In genomic region chr3:172126741-172127140, GRCh38 we compare ENCODE assay signal across 14 cellular contexts.
DNase-seq lines count a peak whose midpoint lies in the region; ATAC-seq, FAIRE-seq and TF ChIP-seq lines count a peak whose summit lies in the region.
"Had no signal": no experiment of that assay in that cellular context is flagged by ENCODE, and none has a peak within 500 bp of the region (broad histone marks: within the 10 kb centered on the region; RNA-seq: fewer than 3 reads in every experiment).

No MANE protein-coding gene starts in this region.

- peaks cover 93% of the 10 kb centered on the region for H3K79me2 ChIP-seq in PC-9 (ENCODE audit: low read depth)
- peaks cover 52% of the 10 kb centered on the region for H3K79me2 ChIP-seq in fibroblast of lung (ENCODE audit: control insufficient read depth, insufficient read depth, low read length)

- no TSS peak for BruUV-seq in A673 (replicated peaks; lab: Mats Ljungman, UMichigan)
- BruUV-seq in PC-9 (replicated peaks; lab: Mats Ljungman, UMichigan): no TSS peak

- POLR2A ChIA-PET in A673 (lab: Charles Lee; ENCODE audit: low non-redundant PET): no interaction called here
- POLR2A ChIA-PET in PC-9 (lab: Charles Lee; ENCODE audit: unreplicated experiment): no interaction called here

- CTCF ChIA-PET in A673 (lab: Charles Lee) (no interaction called here), PC-9 (lab: Charles Lee) (no interaction called here)

- DNase-seq in A673 (ENCODE audit: low spot score) (no peak), PC-9 (peak in 1 of 2 experiments; percentile 55), fibroblast of lung (ENCODE audit: low read depth in 2 of 2) (no peak), pancreas (no peak), NCI-H1436 (lab: John Stamatoyannopoulos, UW) (no peak)
- DNase-seq in activated effector memory CD4-positive, alpha-beta T cell treated with anti-CD3 and anti-CD28 coated beads, Interleukin-2, amount 50 U/mL, for 16 hours: no peak
- DNase-seq: activated CD4-positive, alpha-beta T cell treated with anti-CD3 and anti-CD28 coated beads, Interleukin-2, amount 10 ng/mL, durations not matched to agents 24 days and 14 days; activated naive CD4-positive, alpha-beta T cell; effector CD8-positive, alpha-beta T cell; NCI-H345; SIG-M5 had no signal

- peaks cover 24% of the 10 kb centered on the region; the same call in 1 of the 2 replicates for H4K20me1 ChIP-seq in PC-9 (ENCODE audit: insufficient read depth)
- no peaks in the 10 kb centered on the region for H4K20me1 ChIP-seq in fibroblast of lung (ENCODE audit: control insufficient read depth, extremely low read depth, insufficient read depth, low read length)

- WGBS in pancreas, 2 donors: 78 to 88% methylated on average over 3 of the region's 3 CpGs

- intact Hi-C loops in A673 (cut with micrococcal nuclease; ENCODE audit: unreplicated experiment): no loop called here
- intact Hi-C loops in PC-9 (cut with micrococcal nuclease; ENCODE audit: unreplicated experiment): no loop called here
- intact Hi-C loops in pancreas (cut with DNase I): no loop called here

- no peaks in the 10 kb centered on the region for H3K9me3 ChIP-seq in A673 (ENCODE audit: low read depth, low read length, poor library complexity, severe bottlenecking)
- H3K9me3 ChIP-seq in PC-9 (ENCODE audit: insufficient read depth, low read depth): peaks cover 4% of the 10 kb centered on the region; the same call in 1 of the 2 replicates
- H3K9me3 ChIP-seq in fibroblast of lung (ENCODE audit: control insufficient read depth, insufficient read depth, low read depth, low read length): no peaks in the 10 kb centered on the region
- H3K9me3 ChIP-seq in pancreas: no peaks in the 10 kb centered on the region
- H3K9me3 ChIP-seq: ovary had no signal

- H3K36me3 ChIP-seq in A673 (ENCODE audit: insufficient read depth, low read length, poor library complexity, severe bottlenecking) (no peaks in the 10 kb centered on the region), PC-9 (ENCODE audit: low read depth) (peaks cover 70% of the 10 kb centered on the region), fibroblast of lung (ENCODE audit: control insufficient read depth, insufficient read depth, low read length) (peaks cover 3% of the 10 kb centered on the region), pancreas (no peaks in the 10 kb centered on the region)
- H3K36me3 ChIP-seq: ovary had no signal

- peaks cover 95% of the 10 kb centered on the region for H3F3A ChIP-seq in PC-9 (ENCODE audit: insufficient read depth, low read depth)

- no peak for ATAC-seq in pancreas
- ATAC-seq in HG03175 (IDR thresholded peaks at IDR 0.05; ENCODE audit: unreplicated experiment): no peak
- no peak for ATAC-seq in HG02588 (IDR thresholded peaks at IDR 0.05; ENCODE audit: unreplicated experiment)

- FAIRE-seq in pancreas (lab: Jason Lieb, UNC): no peak

- H3K9ac ChIP-seq in fibroblast of lung (ENCODE audit: insufficient read depth, low read length): no peak overlapping the region

- H3K4me2 ChIP-seq in PC-9 (peak overlapping the region; percentile 34), fibroblast of lung (ENCODE audit: extremely low read depth, insufficient read depth, low read length) (no peak overlapping the region)

- peak overlapping the region; percentile 64 for H3K27ac ChIP-seq in A673 (ENCODE audit: low read depth, low read length, poor library complexity, severe bottlenecking)
- H3K27ac ChIP-seq in PC-9: peak overlapping the region; percentile 78
- H3K27ac ChIP-seq in fibroblast of lung (ENCODE audit: insufficient read depth, low read length): peak overlapping the region; percentile 27
- peak overlapping the region in 3 of 4 donors; percentile 33 to 74 (median 53) for H3K27ac ChIP-seq in pancreas
- H3K27ac ChIP-seq: ovary had no signal

- H2AFZ ChIP-seq in PC-9 (no peak overlapping the region), fibroblast of lung (ENCODE audit: low read length) (no peak overlapping the region)

- TF ChIP-seq CTCF in A673 (conservative IDR thresholded peaks at IDR 0.05; ENCODE audit: low read depth, low read length) (peak; percentile 35), PC-9 (conservative IDR thresholded peaks at IDR 0.05) (no peak), fibroblast of lung (conservative IDR thresholded peaks at IDR 0.05 in 1 of 2, IDR thresholded peaks at IDR 0.05 in 1 of 2; ENCODE audit: low read depth in 1 of 2, low read length in 2 of 2) (no peak), pancreas (IDR thresholded peaks at IDR 0.05) (no peak)

- H3K27me3 ChIP-seq in A673 (replicated peaks; ENCODE audit: insufficient read depth, low read depth, low read length, poor library complexity): no peaks in the 10 kb centered on the region
- H3K27me3 ChIP-seq in PC-9 (ENCODE audit: insufficient read depth, low read depth): no peaks in the 10 kb centered on the region
- no peaks in the 10 kb centered on the region for H3K27me3 ChIP-seq in fibroblast of lung (ENCODE audit: control insufficient read depth, insufficient read depth, low read length)
- H3K27me3 ChIP-seq in pancreas: no peaks in the 10 kb centered on the region
- H3K27me3 ChIP-seq: ovary had no signal

- H3K4me1 ChIP-seq in A673 (ENCODE audit: insufficient read depth, low read length, poor library complexity, severe bottlenecking) (peaks cover 28% of the 10 kb centered on the region), PC-9 (replicated peaks; ENCODE audit: insufficient read depth) (peaks cover 85% of the 10 kb centered on the region), fibroblast of lung (ENCODE audit: control insufficient read depth, extremely low read depth, insufficient read depth, low read length) (peaks cover 33% of the 10 kb centered on the region), pancreas (peaks cover 27 to 37% (median 29%) of the 10 kb centered on the region in 3 donors)

- H3K9me2 ChIP-seq in PC-9 (ENCODE audit: insufficient read depth): no peaks in the 10 kb centered on the region

- H3K4me3 ChIP-seq in A673 (ENCODE audit: low read depth, low read length, poor library complexity, severe bottlenecking): no peak overlapping the region
- no peak overlapping the region for H3K4me3 ChIP-seq in PC-9
- H3K4me3 ChIP-seq in fibroblast of lung (replicated peaks in 1 of 4; ENCODE audit: control extremely low read depth in 1 of 4, insufficient read depth in 1 of 4, low read depth in 3 of 4, low read length in 4 of 4): no peak overlapping the region
- no peak overlapping the region for H3K4me3 ChIP-seq in pancreas
- H3K4me3 ChIP-seq: ovary had no signal

Comparison
In these comparisons a context has a peak if more than half of its experiments do, and no peak if none do; other contexts are left out.
1. H3K27ac ChIP-seq: peak in every context shown above with its lines; median percentile 78 in PC-9; 64 in A673; 53 in pancreas; 27 in fibroblast of lung.